Comparison of ENCODE assay signal across 10 cellular contexts in genomic region chr11:129323896-129324522, GRCh38. TPM values are rescaled to one million over a fixed set of nuclear protein-coding genes. Genes with fewer than 3 reads are reported as not detected.
DNase-seq lines count a peak whose midpoint lies in the region; ATAC-seq, FAIRE-seq and TF ChIP-seq lines count a peak whose summit lies in the region.
"Had no signal": no experiment of that assay in that cellular context is flagged by ENCODE, and none has a peak within 500 bp of the region (broad histone marks: within the 10 kb centered on the region; RNA-seq: fewer than 3 reads in every experiment).

No MANE protein-coding gene starts in this region.

- no peak overlapping the region for H3K18ac ChIP-seq in trophoblast cell (ENCODE audit: low read length)

- H3K4me1 ChIP-seq in fibroblast of lung (ENCODE audit: control insufficient read depth, extremely low read depth, insufficient read depth, low read length) (peaks cover 7% of the 10 kb centered on the region), trophoblast cell (ENCODE audit: control insufficient read depth in 1 of 2, insufficient read depth in 2 of 2, low read length in 2 of 2) (peaks cover 0 to 9% of the 10 kb centered on the region in 2 experiments)
- H3K4me1 ChIP-seq: SJSA1 had no signal

- H3K9ac ChIP-seq in fibroblast of lung (ENCODE audit: insufficient read depth, low read length) (no peak overlapping the region), trophoblast cell (ENCODE audit: low read length) (peak overlapping the region; percentile 54)

- H3K27me3 ChIP-seq in fibroblast of lung (ENCODE audit: control insufficient read depth, insufficient read depth, low read length) (no peaks in the 10 kb centered on the region), trophoblast cell (ENCODE audit: insufficient read depth, low read length) (no peaks in the 10 kb centered on the region), H7 (ENCODE audit: control insufficient read depth, insufficient read depth, low read length) (no peaks in the 10 kb centered on the region)
- H3K27me3 ChIP-seq: SJSA1 had no signal

- no peak for ATAC-seq in HG02938 (IDR thresholded peaks at IDR 0.05; ENCODE audit: unreplicated experiment)

- H3K79me1 ChIP-seq in trophoblast cell (ENCODE audit: low read length), result no peaks in the 10 kb centered on the region

- H4K20me1 ChIP-seq in fibroblast of lung (ENCODE audit: control insufficient read depth, extremely low read depth, insufficient read depth, low read length), result no peaks in the 10 kb centered on the region

- H2AK5ac ChIP-seq in trophoblast cell (ENCODE audit: low read length), result no peak overlapping the region

- WGBS in trophoblast cell (ENCODE audit: extremely low coverage, insufficient coverage, insufficient read length), result no CpG with 5 or more reads among the region's 14 CpGs

- H3K79me2 ChIP-seq in fibroblast of lung (ENCODE audit: control insufficient read depth, insufficient read depth, low read length) (no peaks in the 10 kb centered on the region), trophoblast cell (ENCODE audit: control insufficient read depth, insufficient read depth, low read length, poor library complexity) (no peaks in the 10 kb centered on the region)

- H3K36me3 ChIP-seq in fibroblast of lung (ENCODE audit: control insufficient read depth, insufficient read depth, low read length) (no peaks in the 10 kb centered on the region), trophoblast cell (ENCODE audit: control insufficient read depth in 1 of 2, insufficient read depth in 2 of 2, low read length in 2 of 2) (no peaks in the 10 kb centered on the region), H7 (replicated peaks; ENCODE audit: control insufficient read depth, insufficient read depth, low read length) (no peaks in the 10 kb centered on the region)
- H3K36me3 ChIP-seq: SJSA1 had no signal

- H3K14ac ChIP-seq in trophoblast cell (ENCODE audit: low read length), result no peak overlapping the region

- TF ChIP-seq CTCF in C4-2B (conservative IDR thresholded peaks at IDR 0.05) (no peak), fibroblast of lung (conservative IDR thresholded peaks at IDR 0.05 in 1 of 2, IDR thresholded peaks at IDR 0.05 in 1 of 2; ENCODE audit: low read depth in 1 of 2, low read length in 2 of 2) (no peak)

- no peak overlapping the region for H3K23ac ChIP-seq in trophoblast cell (ENCODE audit: low read length)

- H2BK120ac ChIP-seq in trophoblast cell (ENCODE audit: insufficient read depth, low read length, poor library complexity), result no peak overlapping the region

- H4K12ac ChIP-seq in trophoblast cell (ENCODE audit: low read depth, low read length), result no peak overlapping the region

- peak overlapping the region in 2 of 4 experiments; percentile 14 to 24 for H3K4me3 ChIP-seq in fibroblast of lung (replicated peaks in 1 of 4; ENCODE audit: control extremely low read depth in 1 of 4, insufficient read depth in 1 of 4, low read depth in 3 of 4, low read length in 4 of 4)
- H3K4me3 ChIP-seq in trophoblast cell (ENCODE audit: low read depth, low read length), result no peak overlapping the region
- no peak overlapping the region for H3K4me3 ChIP-seq in H7 (ENCODE audit: insufficient read depth, low read depth, low read length)
- H3K4me3 ChIP-seq: SJSA1 had no signal

- H4K91ac ChIP-seq in trophoblast cell (ENCODE audit: low read depth, low read length), result no peak overlapping the region

- DNase-seq in NCI-H2196 treated with DMSO at 0.1 percent for 48 hours (lab: John Stamatoyannopoulos, UW; ENCODE audit: unreplicated experiment) (peak; percentile 9), fibroblast of lung (ENCODE audit: low read depth in 2 of 2) (peak in 1 of 2 donors; percentile 80), trophoblast cell (peak in 1 of 2 donors; percentile 41), H7 (no peak), frontal cortex (ENCODE audit: low spot score in 2 of 2) (no peak)
- DNase-seq in stimulated activated CD8-positive, alpha-beta memory T cell treated with anti-CD3 and anti-CD28 coated beads, Interleukin-4, amount 100 ng/mL, for 48 hours, result no peak

- H2AFZ ChIP-seq in fibroblast of lung (ENCODE audit: low read length) (peak overlapping the region; percentile 4), trophoblast cell (ENCODE audit: insufficient read depth, low read length, poor library complexity) (no peak overlapping the region)

- peak overlapping the region; percentile 75 for H3K27ac ChIP-seq in C4-2B
- no peak overlapping the region for H3K27ac ChIP-seq in fibroblast of lung (ENCODE audit: insufficient read depth, low read length)
- no peak overlapping the region for H3K27ac ChIP-seq in trophoblast cell (ENCODE audit: low read depth, low read length)
- H3K27ac ChIP-seq: SJSA1 had no signal

- no peak overlapping the region for H2BK12ac ChIP-seq in trophoblast cell (ENCODE audit: low read length)

- no peaks in the 10 kb centered on the region for H3K9me3 ChIP-seq in fibroblast of lung (ENCODE audit: control insufficient read depth, insufficient read depth, low read depth, low read length)
- H3K9me3 ChIP-seq in trophoblast cell (ENCODE audit: insufficient read depth, low read depth, low read length), result peaks cover 2% of the 10 kb centered on the region
- H3K9me3 ChIP-seq: SJSA1 had no signal

- H3K4me2 ChIP-seq in fibroblast of lung (ENCODE audit: extremely low read depth, insufficient read depth, low read length) (peak overlapping the region; percentile 44), trophoblast cell (ENCODE audit: low read length) (no peak overlapping the region)

- H4K8ac ChIP-seq in trophoblast cell (ENCODE audit: low read depth, low read length), result no peak overlapping the region

- FAIRE-seq in frontal cortex (lab: Jason Lieb, UNC), result no peak
- FAIRE-seq: G401.6 had no signal

- H2BK5ac ChIP-seq in trophoblast cell (ENCODE audit: low read depth, low read length, poor library complexity), result no peak overlapping the region

- H3K4ac ChIP-seq in trophoblast cell (ENCODE audit: low read depth, low read length), result no peak overlapping the region

RNA-seq across cellular contexts. Expression of gene BARX2, which starts 51.6 kb away (rescaled TPM):
- total RNA-seq in fibroblast of lung (not detected in 2 replicates), frontal cortex (not detected)
- polyA plus RNA-seq in fibroblast of lung, result not detected in 2 replicates
- not detected in 2 replicates for polyA plus RNA-seq in fibroblast of lung (2012)
- not detected in 2 replicates for polyA minus RNA-seq in fibroblast of lung (ENCODE audit: low replicate concordance)
- 6.8 and 7.0 TPM in 2 replicates for polyA plus RNA-seq in trophoblast cell (2013)
- total RNA-seq in H7 (2014; rRNA removed; shearing (Covaris generic)), result not detected in 2 replicates
- total RNA-seq: SJSA1 had no signal
